In the genomic region with DNA sequence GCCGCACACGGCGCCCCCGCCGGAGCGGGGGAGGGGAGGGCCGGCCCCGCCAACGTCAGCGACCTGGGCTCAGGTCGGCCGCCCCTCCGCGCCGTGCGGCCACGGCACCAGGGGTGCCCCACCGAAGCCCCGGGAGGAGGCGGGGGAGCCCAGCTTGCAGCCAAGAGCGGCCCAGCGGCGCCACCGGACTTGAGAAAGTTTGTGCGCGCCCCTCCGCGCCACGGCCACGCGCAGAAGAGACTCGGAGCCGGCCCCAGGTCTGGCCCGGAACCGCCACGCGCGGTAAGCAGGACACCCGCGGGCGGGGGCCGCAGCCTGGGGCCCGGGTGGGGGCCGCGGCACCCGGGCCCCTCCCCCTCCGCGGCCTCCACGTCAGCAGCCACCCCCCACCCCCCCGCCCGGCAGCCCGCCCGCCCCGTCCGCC, we compare ENCODE assay signal across 8 cellular contexts. TPM values are rescaled to one million over a fixed set of nuclear protein-coding genes. Genes with fewer than 3 reads are reported as not detected.
DNase-seq lines count a peak whose midpoint lies in the region; ATAC-seq and TF ChIP-seq lines count a peak whose summit lies in the region.

No MANE protein-coding gene starts in this region.

- peak overlapping the region; percentile 72 to 100 (median 96) for H3K4me3 ChIP-seq in esophagus muscularis mucosa
- peak overlapping the region; percentile 63 for H3K4me3 ChIP-seq in neural cell (ENCODE audit: low read length)

- H3K27ac Mint-ChIP-seq in activated T-cell treated with anti-CD3 and anti-CD28 coated beads, Interleukin-2, amount 50 U/mL, for 24 hours: no peak overlapping the region
- no peak overlapping the region for H3K27ac Mint-ChIP-seq in activated B cell treated with CpG ODN at 0.5 μM for 24 hours

- peak overlapping the region; percentile 90 to 99 (median 98) for H3K27ac ChIP-seq in esophagus muscularis mucosa (replicated peaks in 1 of 4)
- no peak overlapping the region for H3K27ac ChIP-seq in neural cell (ENCODE audit: low read length)

- peaks cover 51% of the 10 kb centered on the region for H3K36me3 Mint-ChIP-seq in activated T-cell treated with anti-CD3 and anti-CD28 coated beads, Interleukin-2, amount 50 U/mL, for 24 hours (ENCODE audit: low read depth)
- peaks cover 19% of the 10 kb centered on the region for H3K36me3 Mint-ChIP-seq in activated B cell treated with CpG ODN at 0.5 μM for 24 hours (ENCODE audit: low read depth)

- TF ChIP-seq POLR2A in esophagus muscularis mucosa (IDR thresholded peaks at IDR 0.05; ENCODE audit: low read depth): no peak

- H3K27me3 Mint-ChIP-seq in activated T-cell treated with anti-CD3 and anti-CD28 coated beads, Interleukin-2, amount 50 U/mL, for 24 hours: no peaks in the 10 kb centered on the region
- no peaks in the 10 kb centered on the region for H3K27me3 Mint-ChIP-seq in activated B cell treated with CpG ODN at 0.5 μM for 24 hours

- no peaks in the 10 kb centered on the region for H3K27me3 ChIP-seq in esophagus muscularis mucosa
- H3K27me3 ChIP-seq in neural cell (ENCODE audit: insufficient read depth, low read depth, low read length): no peaks in the 10 kb centered on the region

- peaks cover 3% of the 10 kb centered on the region for H3K9me3 Mint-ChIP-seq in activated T-cell treated with anti-CD3 and anti-CD28 coated beads, Interleukin-2, amount 50 U/mL, for 24 hours
- peaks cover 4% of the 10 kb centered on the region for H3K9me3 Mint-ChIP-seq in activated B cell treated with CpG ODN at 0.5 μM for 24 hours

- no peak for TF ChIP-seq EP300 in esophagus muscularis mucosa (IDR thresholded peaks at IDR 0.05)
- TF ChIP-seq EP300 in neural cell (conservative IDR thresholded peaks at IDR 0.05; ENCODE audit: poor library complexity, severe bottlenecking): no peak

- H3K79me2 ChIP-seq in neural cell (replicated peaks; ENCODE audit: insufficient read depth, low read length): peaks cover 18% of the 10 kb centered on the region

- H3K36me3 ChIP-seq in esophagus muscularis mucosa (peaks cover 0 to 19% (median 11%) of the 10 kb centered on the region in 4 donors), neural cell (ENCODE audit: insufficient read depth, low read length) (no peaks in the 10 kb centered on the region)

- intact Hi-C loops in activated B cell treated with CpG ODN at 0.5 μM for 24 hours (cut with micrococcal nuclease) (loop anchor here (1.0 to 10.0 kb wide), 5 partner anchors 43 to 342 kb away; partner anchors contain the start of genes FARP2, HDLBP and SEPTIN2), esophagus muscularis mucosa (cut with DNase I) (no loop called here)

- no peak for TF ChIP-seq RAD21 in neural cell (conservative IDR thresholded peaks at IDR 0.05)

- no CpG with 5 or more reads among the region's 55 CpGs for WGBS in esophagus muscularis mucosa

- no peak overlapping the region for H3K4me2 ChIP-seq in neural cell (ENCODE audit: low read length)

- H3F3A ChIP-seq in neural cell (ENCODE audit: insufficient read depth, low read length, poor library complexity, severe bottlenecking): no peaks in the 10 kb centered on the region

- ATAC-seq in HG03095 (IDR thresholded peaks at IDR 0.05; ENCODE audit: unreplicated experiment) (peak; percentile 23), activated B cell treated with CpG ODN at 0.5 μM for 24 hours (ENCODE audit: low read depth) (peak; percentile 53)

- peaks cover 33 to 54% (median 49%) of the 10 kb centered on the region in 4 donors for H3K4me1 ChIP-seq in esophagus muscularis mucosa

- no peaks in the 10 kb centered on the region for H4K20me1 ChIP-seq in neural cell (ENCODE audit: insufficient read depth)

- H3K9me3 ChIP-seq in esophagus muscularis mucosa: no peaks in the 10 kb centered on the region
- H3K9me3 ChIP-seq in neural cell (ENCODE audit: low read length): peaks cover 6% of the 10 kb centered on the region

- peak overlapping the region; percentile 42 for H3K9ac ChIP-seq in neural cell (ENCODE audit: low read length)

- no peak overlapping the region for H2AFZ ChIP-seq in neural cell (ENCODE audit: low read depth, low read length)

- TF ChIP-seq CTCF in activated B cell treated with CpG ODN at 0.5 μM for 24 hours (IDR thresholded peaks at IDR 0.05): no peak
- TF ChIP-seq CTCF in esophagus muscularis mucosa (IDR thresholded peaks at IDR 0.05): no peak
- TF ChIP-seq CTCF in neural cell (IDR thresholded peaks at IDR 0.05; ENCODE audit: poor library complexity, severe bottlenecking): no peak

- peak; percentile 47 for DNase-seq in activated T-cell treated with anti-CD3 and anti-CD28 coated beads, Interleukin-2, amount 50 U/mL, for 24 hours
- no peak for DNase-seq in activated T-cell treated with anti-CD3 and anti-CD28 coated beads for 4 hours
- DNase-seq in activated B cell treated with CpG ODN at 0.5 μM for 24 hours: peak; percentile 38
- DNase-seq in esophagus muscularis mucosa (ENCODE audit: extremely low spot score): no peak
- DNase-seq in stimulated activated naive CD4-positive, alpha-beta T cell (lab: John Stamatoyannopoulos, UW): no peak
- DNase-seq in NCI-H2107 treated with DMSO at 0.1 percent for 48 hours (lab: John Stamatoyannopoulos, UW; ENCODE audit: unreplicated experiment): no peak

- no peaks in the 10 kb centered on the region for H3K9me2 ChIP-seq in neural cell (ENCODE audit: insufficient read depth, low read length)

- peak overlapping the region; percentile 29 for H3K4me3 Mint-ChIP-seq in activated T-cell treated with anti-CD3 and anti-CD28 coated beads, Interleukin-2, amount 50 U/mL, for 24 hours
- H3K4me3 Mint-ChIP-seq in activated B cell treated with CpG ODN at 0.5 μM for 24 hours: peak overlapping the region; percentile 52

- POLR2A ChIA-PET in activated B cell treated with CpG ODN at 0.5 μM for 24 hours (lab: Charles Lee): interaction anchor here (1.0 kb wide), 1 partner anchor 42 kb away, joined by 6 read pairs; no protein-coding TSS in a partner anchor

- peaks cover 48% of the 10 kb centered on the region for H3K4me1 Mint-ChIP-seq in activated T-cell treated with anti-CD3 and anti-CD28 coated beads, Interleukin-2, amount 50 U/mL, for 24 hours (ENCODE audit: low read depth)
- H3K4me1 Mint-ChIP-seq in activated B cell treated with CpG ODN at 0.5 μM for 24 hours: peaks cover 36% of the 10 kb centered on the region

- CTCF ChIA-PET in activated B cell treated with CpG ODN at 0.5 μM for 24 hours (lab: Charles Lee): no interaction called here

TF ChIP-seq in neural cell, 6 proteins besides CTCF, POLR2A, EP300 and RAD21:
- TF ChIP-seq REST (IDR thresholded peaks at IDR 0.05; ENCODE audit: borderline replicate concordance) (no peak), MXI1 (conservative IDR thresholded peaks at IDR 0.05; ENCODE audit: poor library complexity, severe bottlenecking) (no peak), SMC3 (conservative IDR thresholded peaks at IDR 0.05; ENCODE audit: poor library complexity) (no peak), POLR2AphosphoS5 (IDR thresholded peaks at IDR 0.05) (no peak), TAF1 (IDR thresholded peaks at IDR 0.05; ENCODE audit: low read depth) (no peak)

RNA-seq across cellular contexts. Expression of gene HDLBP, which starts 43.2 kb away (rescaled TPM):
- total RNA-seq in activated B cell treated with CpG ODN at 0.5 μM for 24 hours: 158 and 168 TPM in 2 replicates
- 100 to 1,000 TPM; 263 to 479 (median 304) TPM for total RNA-seq in esophagus muscularis mucosa
- 61.9 and 87.0 TPM in 2 replicates for polyA plus RNA-seq in neural cell
- 206 and 212 TPM in 2 replicates for polyA minus RNA-seq in neural cell

RNA-seq across cellular contexts. Expression of gene SEPTIN2, which starts 43.4 kb away (rescaled TPM):
- total RNA-seq in activated B cell treated with CpG ODN at 0.5 μM for 24 hours: 238 and 251 TPM in 2 replicates
- 100 to 1,000 TPM; 272 to 335 (median 284) TPM for total RNA-seq in esophagus muscularis mucosa
- 454 and 467 TPM in 2 replicates for polyA plus RNA-seq in neural cell
- polyA minus RNA-seq in neural cell: 310 and 355 TPM in 2 replicates

Comparison
In these comparisons a context has a peak if more than half of its experiments do, and no peak if none do; other contexts are left out.
1. DNase-seq: peak in activated T-cell treated with anti-CD3 and anti-CD28 coated beads, Interleukin-2, amount 50 U/mL, for 24 hours (single experiment) and activated B cell treated with CpG ODN at 0.5 μM for 24 hours (single experiment); none in activated T-cell treated with anti-CD3 and anti-CD28 coated beads for 4 hours (single experiment), esophagus muscularis mucosa (single experiment), stimulated activated naive CD4-positive, alpha-beta T cell (0 of 6) and NCI-H2107 treated with DMSO at 0.1 percent for 48 hours (single experiment).